Comparison of ENCODE assay signal across 13 cellular contexts in genomic region chr19:50133518-50134492, GRCh38. TPM values are rescaled to one million over a fixed set of nuclear protein-coding genes. Genes with fewer than 3 reads are reported as not detected.
"Had no signal": no experiment of that assay in that cellular context is flagged by ENCODE, and none has a peak within 500 bp of the region (broad histone marks: within the 10 kb centered on the region; RNA-seq: fewer than 3 reads in every experiment).

No MANE protein-coding gene starts in this region.

RNA-seq across cellular contexts. Expression of gene IZUMO2, which starts 29.3 kb away (rescaled TPM):
- total RNA-seq: activated CD4-positive, alpha-beta memory T cell treated with anti-CD3 and anti-CD28 coated beads, Interleukin-2, amount 10 ng/mL, durations not matched to agents 7 days and 5 days; activated CD8-positive, alpha-beta memory T cell treated with anti-CD3 and anti-CD28 coated beads for 36 hours; activated T-helper 2 cell treated with anti-CD3 and anti-CD28 coated beads, Interferon-gamma antibody, Interleukin-2, Interleukin-4, amounts not matched to agents 10 μg/mL and 5 μg/mL and 100 μg/mL, durations not matched to agents 14 hours and 24 hours and 36 hours; adrenal gland; astrocyte; body of pancreas; breast epithelium; cardiac septum; MCF 10A; OCI-LY7; Right ventricle myocardium inferior; RPMI7951; SK-MEL-5 had no signal
- polyA plus RNA-seq: adrenal gland had no signal
